1 cellular context compared by ENCODE assay signal in genomic region chr1:36286802-36287201, GRCh38.
TF ChIP-seq lines count a peak whose summit lies in the region.

No MANE protein-coding gene starts in this region.

TF ChIP-seq in HCT116, 20 proteins besides CTCF, POLR2A, EP300 and RAD21 (continued from another document):
- TF ChIP-seq ZNF274 (IDR thresholded peaks at IDR 0.05; ENCODE audit: low read depth, low read length) (no peak), SIN3A (IDR thresholded peaks at IDR 0.05; ENCODE audit: low read depth) (no peak), ELF1 (IDR thresholded peaks at IDR 0.05; ENCODE audit: borderline replicate concordance, low read depth) (no peak), CBX3 (IDR thresholded peaks at IDR 0.05; ENCODE audit: low read depth) (no peak), FOSL1 (IDR thresholded peaks at IDR 0.05; ENCODE audit: low read depth) (no peak), REST (IDR thresholded peaks at IDR 0.05; ENCODE audit: low read depth) (no peak)
